ENCODE assay signal across 13 cellular contexts in genomic region chr14:63897706-63898105, GRCh38. TPM values are rescaled to one million over a fixed set of nuclear protein-coding genes. Genes with fewer than 3 reads are reported as not detected.
A peak's percentile ranks its signal among the peaks of the same experiment; 100 is the strongest.
DNase-seq lines count a peak whose midpoint lies in the region; ATAC-seq and TF ChIP-seq lines count a peak whose summit lies in the region.
"Had no signal": no experiment of that assay in that cellular context is flagged by ENCODE, and none has a peak within 500 bp of the region (broad histone marks: within the 10 kb centered on the region; RNA-seq: fewer than 3 reads in every experiment).

No MANE protein-coding gene starts in this region.

- H3K4me2 ChIP-seq in mammary epithelial cell (ENCODE audit: insufficient read depth, low read depth, low read length): no peak overlapping the region

- H3K79me2 ChIP-seq in mammary epithelial cell (ENCODE audit: insufficient read depth, low read length): peaks cover 20% of the 10 kb centered on the region

- H3K4me3 Mint-ChIP-seq in MCF 10A (ENCODE audit: unreplicated experiment) (no peak overlapping the region), brain (peak overlapping the region in 3 of 5 experiments; percentile 13 to 23 (median 16))
- H3K4me3 Mint-ChIP-seq in naive thymus-derived CD4-positive, alpha-beta T cell: no peak overlapping the region
- H3K4me3 Mint-ChIP-seq: stimulated activated naive CD8-positive, alpha-beta T cell treated with anti-CD3 and anti-CD28 coated beads, Interleukin-15, amount 100 ng/mL, for 72 hours had no signal

- H3K27ac ChIP-seq in mammary epithelial cell (ENCODE audit: insufficient read depth, low read depth, low read length): no peak overlapping the region
- peak overlapping the region; percentile 46 for H3K27ac ChIP-seq in lower lobe of right lung
- H3K27ac ChIP-seq in suprapubic skin: peak overlapping the region; percentile 48
- no peak overlapping the region for H3K27ac ChIP-seq in naive thymus-derived CD4-positive, alpha-beta T cell (ENCODE audit: low read depth, low read length)

- H3K27ac Mint-ChIP-seq in MCF 10A (ENCODE audit: low read depth, unreplicated experiment): peak overlapping the region; percentile 54
- H3K27ac Mint-ChIP-seq in brain: peak overlapping the region; percentile 75 to 91 (median 82)
- H3K27ac Mint-ChIP-seq in naive thymus-derived CD4-positive, alpha-beta T cell: peak overlapping the region in 2 of 9 donors; percentile 22 to 63
- H3K27ac Mint-ChIP-seq: stimulated activated naive CD8-positive, alpha-beta T cell treated with anti-CD3 and anti-CD28 coated beads, Interleukin-15, amount 100 ng/mL, for 72 hours had no signal

- no peak overlapping the region for H3K9ac ChIP-seq in mammary epithelial cell (ENCODE audit: insufficient read depth, low read length)

- H3K36me3 Mint-ChIP-seq in MCF 10A (ENCODE audit: insufficient read depth, unreplicated experiment): peaks cover 9% of the 10 kb centered on the region
- H3K36me3 Mint-ChIP-seq in brain: peaks cover 8% of the 10 kb centered on the region
- peaks cover 0 to 26% (median 9%) of the 10 kb centered on the region in 5 donors for H3K36me3 Mint-ChIP-seq in naive thymus-derived CD4-positive, alpha-beta T cell

- H3K9me3 Mint-ChIP-seq in MCF 10A (ENCODE audit: unreplicated experiment) (no peaks in the 10 kb centered on the region), brain (peaks cover 0 to 7% (median 0%) of the 10 kb centered on the region in 5 experiments)
- peaks cover 0 to 8% (median 0%) of the 10 kb centered on the region in 11 donors for H3K9me3 Mint-ChIP-seq in naive thymus-derived CD4-positive, alpha-beta T cell

- TF ChIP-seq EP300 in suprapubic skin (IDR thresholded peaks at IDR 0.05): no peak

- peaks cover 28% of the 10 kb centered on the region for H3K4me1 ChIP-seq in mammary epithelial cell (ENCODE audit: insufficient read depth, low read length)
- peaks cover 65% of the 10 kb centered on the region for H3K4me1 ChIP-seq in lower lobe of right lung
- H3K4me1 ChIP-seq in suprapubic skin: peaks cover 59% of the 10 kb centered on the region
- H3K4me1 ChIP-seq in naive thymus-derived CD4-positive, alpha-beta T cell (ENCODE audit: control insufficient read depth in 2 of 2, insufficient read depth in 2 of 2, low read length in 2 of 2): peaks cover 10 to 19% of the 10 kb centered on the region in 2 donors

- H3K36me3 ChIP-seq in mammary epithelial cell (ENCODE audit: insufficient read depth, low read length) (no peaks in the 10 kb centered on the region), lower lobe of right lung (no peaks in the 10 kb centered on the region), suprapubic skin (no peaks in the 10 kb centered on the region)
- no peaks in the 10 kb centered on the region for H3K36me3 ChIP-seq in naive thymus-derived CD4-positive, alpha-beta T cell (ENCODE audit: control insufficient read depth in 2 of 3, insufficient read depth in 3 of 3, low read length in 3 of 3)

- BruUV-seq in MCF 10A (replicated peaks; lab: Mats Ljungman, UMichigan): no TSS peak
- no TSS peak for BruUV-seq in mammary epithelial cell (replicated peaks; lab: Mats Ljungman, UMichigan)

- no peak for ATAC-seq in lower lobe of right lung
- no peak for ATAC-seq in naive thymus-derived CD4-positive, alpha-beta T cell
- ATAC-seq: activated naive CD4-positive, alpha-beta T cell treated with anti-CD3 and anti-CD28 coated beads, Interleukin-2, amount 50 U/mL, for 72 hours; stimulated activated naive CD8-positive, alpha-beta T cell treated with anti-CD3 and anti-CD28 coated beads, Interleukin-15, amount 100 ng/mL, for 72 hours had no signal

- no peak for DNase-seq in MCF 10A (ENCODE audit: unreplicated experiment)
- no peak for DNase-seq in mammary epithelial cell
- no peak for DNase-seq in lower lobe of right lung
- DNase-seq in suprapubic skin (ENCODE audit: low spot score in 2 of 2): no peak
- DNase-seq in activated effector memory CD4-positive, alpha-beta T cell treated with anti-CD3 and anti-CD28 coated beads, Interleukin-2, amount 50 U/mL, for 16 hours: no peak
- DNase-seq in HPDE6-E6E7 (ENCODE audit: extremely low spot score): no peak
- no peak for DNase-seq in naive thymus-derived CD4-positive, alpha-beta T cell
- DNase-seq: DND-41; stimulated activated CD4-positive, alpha-beta T cell treated with anti-CD3 and anti-CD28 coated beads, Interleukin-2, amount 100 ng/mL, for 48 hours; stimulated activated naive CD8-positive, alpha-beta T cell treated with anti-CD3 and anti-CD28 coated beads, Interleukin-15, amount 100 ng/mL, for 72 hours; SW 1271 had no signal

- POLR2A ChIA-PET in MCF 10A (lab: Yijun Ruan, JAX): interaction anchor here (1.5 to 2.5 kb wide), 5 partner anchors 9 to 99 kb away, joined by 3 to 11 read pairs (median 7); no protein-coding TSS in a partner anchor
- POLR2A ChIA-PET in naive thymus-derived CD4-positive, alpha-beta T cell (lab: Charles Lee): interaction anchor here (0.7 to 1.2 kb wide), 2 partner anchors 44 to 1678 kb away, joined by 4 to 7 read pairs; no protein-coding TSS in a partner anchor

- 53% methylated on average over 3 of the region's 3 CpGs for WGBS in mammary epithelial cell (ENCODE audit: low coverage, missing lambda C conversion rate)
- 84% methylated on average over 3 of the region's 3 CpGs for WGBS in suprapubic skin

- no peak overlapping the region for H3K4me3 ChIP-seq in mammary epithelial cell (replicated peaks in 1 of 3; ENCODE audit: insufficient read depth in 1 of 3, low read depth in 2 of 3, low read length in 3 of 3)
- H3K4me3 ChIP-seq in lower lobe of right lung: no peak overlapping the region
- no peak overlapping the region for H3K4me3 ChIP-seq in suprapubic skin
- H3K4me3 ChIP-seq in naive thymus-derived CD4-positive, alpha-beta T cell (ENCODE audit: low read length): no peak overlapping the region

- TF ChIP-seq POLR2A in suprapubic skin (IDR thresholded peaks at IDR 0.05): no peak

- H3K27me3 Mint-ChIP-seq in MCF 10A (ENCODE audit: insufficient read depth, unreplicated experiment): no peaks in the 10 kb centered on the region
- no peaks in the 10 kb centered on the region for H3K27me3 Mint-ChIP-seq in brain
- H3K27me3 Mint-ChIP-seq in naive thymus-derived CD4-positive, alpha-beta T cell: peaks cover 0 to 3% (median 0%) of the 10 kb centered on the region in 5 donors
- H3K27me3 Mint-ChIP-seq: stimulated activated naive CD8-positive, alpha-beta T cell treated with anti-CD3 and anti-CD28 coated beads, Interleukin-15, amount 100 ng/mL, for 72 hours had no signal

- dilution Hi-C loops in mammary epithelial cell (cut with HindIII; ENCODE audit: low sequenced_read_pairs): no loop called here

- TF ChIP-seq CTCF in MCF 10A (IDR thresholded peaks at IDR 0.05; ENCODE audit: unreplicated experiment): no peak
- TF ChIP-seq CTCF in mammary epithelial cell (conservative IDR thresholded peaks at IDR 0.05 in 1 of 2, IDR thresholded peaks at IDR 0.05 in 1 of 2; ENCODE audit: extremely low read depth in 1 of 2, insufficient read depth in 1 of 2, low read depth in 1 of 2, low read length in 2 of 2): no peak
- no peak for TF ChIP-seq CTCF in brain (conservative IDR thresholded peaks at IDR 0.05)
- no peak for TF ChIP-seq CTCF in lower lobe of right lung (IDR thresholded peaks at IDR 0.05)
- TF ChIP-seq CTCF in suprapubic skin (IDR thresholded peaks at IDR 0.05): no peak

- H2AFZ ChIP-seq in mammary epithelial cell (ENCODE audit: low read depth, low read length): no peak overlapping the region

- H3K4me1 Mint-ChIP-seq in MCF 10A (ENCODE audit: insufficient read depth, unreplicated experiment) (peaks cover 48% of the 10 kb centered on the region), brain (peaks cover 51% of the 10 kb centered on the region)
- peaks cover 14 to 36% (median 27%) of the 10 kb centered on the region in 7 donors for H3K4me1 Mint-ChIP-seq in naive thymus-derived CD4-positive, alpha-beta T cell

- CTCF ChIA-PET in MCF 10A (lab: Yijun Ruan, JAX): interaction anchor here (1.1 to 1.2 kb wide), 3 partner anchors 13 to 32 kb away, joined by 3 to 4 read pairs (median 3); no protein-coding TSS in a partner anchor
- CTCF ChIA-PET in mammary epithelial cell (lab: Charles Lee; ENCODE audit: low non-redundant PET): no interaction called here
- CTCF ChIA-PET in naive thymus-derived CD4-positive, alpha-beta T cell (lab: Charles Lee): no interaction called here

- intact Hi-C loops in MCF 10A (cut with micrococcal nuclease): no loop called here
- intact Hi-C loops in mammary epithelial cell (cut with micrococcal nuclease): loop anchor here (2.0 kb wide), 1 partner anchor 33 kb away; no protein-coding TSS in a partner anchor
- intact Hi-C loops in lower lobe of right lung (cut with DNase I): no loop called here
- intact Hi-C loops in naive thymus-derived CD4-positive, alpha-beta T cell (cut with micrococcal nuclease): no loop called here

- no peaks in the 10 kb centered on the region for H3K27me3 ChIP-seq in mammary epithelial cell (ENCODE audit: insufficient read depth, low read length)
- H3K27me3 ChIP-seq in lower lobe of right lung (ENCODE audit: low read depth): no peaks in the 10 kb centered on the region
- H3K27me3 ChIP-seq in suprapubic skin: no peaks in the 10 kb centered on the region
- no peaks in the 10 kb centered on the region for H3K27me3 ChIP-seq in naive thymus-derived CD4-positive, alpha-beta T cell (ENCODE audit: control insufficient read depth in 2 of 2, insufficient read depth in 2 of 2, low read length in 2 of 2)

- in situ Hi-C loops in mammary epithelial cell (cut with MboI; ENCODE audit: low sequenced_read_pairs in 2 of 2): no loop called here

- H4K20me1 ChIP-seq in mammary epithelial cell (ENCODE audit: insufficient read depth, low read length): no peaks in the 10 kb centered on the region

- H3K9me3 ChIP-seq in mammary epithelial cell (replicated peaks; ENCODE audit: insufficient read depth, low read length): no peaks in the 10 kb centered on the region
- no peaks in the 10 kb centered on the region for H3K9me3 ChIP-seq in lower lobe of right lung
- no peaks in the 10 kb centered on the region for H3K9me3 ChIP-seq in suprapubic skin
- H3K9me3 ChIP-seq in naive thymus-derived CD4-positive, alpha-beta T cell (ENCODE audit: control insufficient read depth in 2 of 3, low read length in 3 of 3): no peaks in the 10 kb centered on the region

RNA-seq across cellular contexts. Expression of gene SYNE2, which starts 44.9 kb away (rescaled TPM):
- 51.2 and 67.4 TPM in 2 replicates for total RNA-seq in MCF 10A (2022)
- 10 to 100 TPM; 44.6 to 65.3 TPM for total RNA-seq in mammary epithelial cell
- polyA plus RNA-seq in mammary epithelial cell: 11.5 TPM
- polyA minus RNA-seq in mammary epithelial cell: 157 TPM
- polyA plus RNA-seq in brain (ENCODE audit: insufficient read depth, low read depth, low replicate concordance): 61.2 TPM
- total RNA-seq in lower lobe of right lung: 129 TPM
- 100 to 1,000 TPM; 234 to 658 (median 244) TPM for total RNA-seq in suprapubic skin
- total RNA-seq in naive thymus-derived CD4-positive, alpha-beta T cell: 100 to 1,000 TPM in 4 of 5 experiments, 10 to 100 TPM in 1; 77.7 to 170 (median 149) TPM
- 10 to 100 TPM; 22.4 to 29.2 TPM for polyA plus RNA-seq in naive thymus-derived CD4-positive, alpha-beta T cell

Comparison
In these comparisons a context has a peak if more than half of its experiments do, and no peak if none do; other contexts are left out.
1. H3K4me3 Mint-ChIP-seq: peak in brain (3 of 5); none in MCF 10A (single experiment) and naive thymus-derived CD4-positive, alpha-beta T cell (0 of 10).
2. H3K27ac ChIP-seq: peak in lower lobe of right lung (single experiment) and suprapubic skin (single experiment); none in mammary epithelial cell (single experiment) and naive thymus-derived CD4-positive, alpha-beta T cell (single experiment).